Comparison of ENCODE assay signal across 1 cellular context in genomic region chr5:134512661-134512999, GRCh38.
TF ChIP-seq lines count a peak whose summit lies in the region.

No MANE protein-coding gene starts in this region.

TF ChIP-seq in SK-N-SH treated with all-trans-retinoic acid at 6 μM for 48 hours, 23 proteins besides CTCF, POLR2A, EP300 and RAD21 (continued from another document):
- no peak for TF ChIP-seq PATZ1 (CRISPR knock-in tag; IDR thresholded peaks at IDR 0.05; ENCODE audit: borderline replicate concordance)
